ENCODE assay signal across 9 cellular contexts in genomic region chr12:113231275-113232231, GRCh38. TPM values are rescaled to one million over a fixed set of nuclear protein-coding genes. Genes with fewer than 3 reads are reported as not detected.
A peak's percentile ranks its signal among the peaks of the same experiment; 100 is the strongest.
DNase-seq lines count a peak whose midpoint lies in the region; ATAC-seq and TF ChIP-seq lines count a peak whose summit lies in the region.
"Had no signal": no experiment of that assay in that cellular context is flagged by ENCODE, and none has a peak within 500 bp of the region (broad histone marks: within the 10 kb centered on the region; RNA-seq: fewer than 3 reads in every experiment).

No MANE protein-coding gene starts in this region.

- no peak for TF ChIP-seq POLR2A in ovary (IDR thresholded peaks at IDR 0.05)

- TF ChIP-seq CTCF in HFFc6 (IDR thresholded peaks at IDR 0.05) (no peak), brain (conservative IDR thresholded peaks at IDR 0.05) (no peak), left lung (IDR thresholded peaks at IDR 0.05) (no peak), ovary (IDR thresholded peaks at IDR 0.05) (no peak)

- peaks cover 0 to 66% of the 10 kb centered on the region in 2 donors for H3K36me3 ChIP-seq in left lung
- no peaks in the 10 kb centered on the region for H3K36me3 ChIP-seq in ovary

- H3K4me1 ChIP-seq in left lung = peaks cover 0 to 84% of the 10 kb centered on the region in 2 donors
- peaks cover 8% of the 10 kb centered on the region for H3K4me1 ChIP-seq in ovary (ENCODE audit: insufficient read depth)

- H3K4me1 Mint-ChIP-seq in HFFc6 (ENCODE audit: low read depth) (peaks cover 21% of the 10 kb centered on the region), brain (peaks cover 59% of the 10 kb centered on the region), T-cell (peaks cover 54 to 71% (median 56%) of the 10 kb centered on the region in 3 donors)

- TF ChIP-seq EP300 in ovary (IDR thresholded peaks at IDR 0.05) = no peak

- H3K27me3 ChIP-seq in left lung (no peaks in the 10 kb centered on the region), ovary (no peaks in the 10 kb centered on the region)

- H3K36me3 Mint-ChIP-seq in HFFc6 (ENCODE audit: low read depth) = peaks cover 19% of the 10 kb centered on the region
- peaks cover 55% of the 10 kb centered on the region for H3K36me3 Mint-ChIP-seq in brain
- H3K36me3 Mint-ChIP-seq in T-cell = peaks cover 39% of the 10 kb centered on the region

- H3K27me3 Mint-ChIP-seq in HFFc6 (ENCODE audit: insufficient read depth) (peaks cover 3% of the 10 kb centered on the region), brain (no peaks in the 10 kb centered on the region), T-cell (no peaks in the 10 kb centered on the region)

- H3K4me3 ChIP-seq in left lung (no peak overlapping the region), ovary (no peak overlapping the region)

- no peak overlapping the region for H3K4me3 Mint-ChIP-seq in HFFc6
- no peak overlapping the region for H3K4me3 Mint-ChIP-seq in brain
- H3K4me3 Mint-ChIP-seq in T-cell = peak overlapping the region in 1 of 3 donors; percentile 87

- peak; percentile 28 for ATAC-seq in left lung
- no peak for ATAC-seq in T-cell (replicated peaks in 1 of 4)
- ATAC-seq in HG03460 (IDR thresholded peaks at IDR 0.05; ENCODE audit: unreplicated experiment) = no peak

- POLR2A ChIA-PET in T-cell (lab: Charles Lee) = interaction anchor here in 1 of 2 donors (0.5 kb wide), 1 partner anchor 104 kb away, joined by 7 read pairs; no protein-coding TSS in a partner anchor

- H3K27ac Mint-ChIP-seq in HFFc6 = peak overlapping the region; percentile 17; the same call in 1 of the 2 replicates
- H3K27ac Mint-ChIP-seq in brain = peak overlapping the region in 3 of 5 experiments; percentile 16 to 91 (median 90)
- peak overlapping the region in 1 of 2 donors; percentile 27 for H3K27ac Mint-ChIP-seq in T-cell

- CTCF ChIA-PET in T-cell (lab: Charles Lee) = interaction anchor here in 1 of 2 donors (1.1 to 2.0 kb wide), 2 partner anchors 7 to 34 kb away, joined by 4 to 5 read pairs; no protein-coding TSS in a partner anchor

- H3K9me3 Mint-ChIP-seq in HFFc6 (no peaks in the 10 kb centered on the region), brain (peaks cover 0 to 1% (median 0%) of the 10 kb centered on the region in 5 experiments), T-cell (no peaks in the 10 kb centered on the region)

- WGBS in ovary, 3 donors = 60 to 66% (median 65%) methylated on average over 13 of the region's 13 CpGs

- peak; percentile 94 for DNase-seq in A172 (ENCODE audit: low spot score)
- DNase-seq in HFFc6 = no peak
- peak in 1 of 2 donors; percentile 24 for DNase-seq in left lung
- no peak for DNase-seq in ovary
- DNase-seq in AG08395 (ENCODE audit: low spot score) = no peak
- no peak for DNase-seq in T-cell
- DNase-seq: occipital lobe had no signal

- intact Hi-C loops in left lung (cut with DNase I) (no loop called here), ovary (cut with DNase I) (no loop called here)

- no peaks in the 10 kb centered on the region for H3K9me3 ChIP-seq in left lung
- H3K9me3 ChIP-seq in ovary = no peaks in the 10 kb centered on the region

- no peak overlapping the region for H3K27ac ChIP-seq in left lung
- H3K27ac ChIP-seq in ovary = no peak overlapping the region

RNA-seq across cellular contexts. Expression of gene TPCN1, which starts 10.3 kb away (rescaled TPM):
- total RNA-seq in A172 (2014; rRNA removed; shearing (Covaris generic)) = 8.9 and 13.3 TPM in 2 replicates
- total RNA-seq in HFFc6 (2021; fragmentation: NEBNext Ultra II Directional; extraction: Animal tissue kit (Norgen Biotek cat#: 25700)) = 10 to 100 TPM; 19.0 to 33.3 (median 20.6) TPM
- polyA plus RNA-seq in brain (ENCODE audit: insufficient read depth, low read depth, low replicate concordance) = 16.1 TPM
- total RNA-seq in left lung = 10 to 100 TPM; 39.6 to 54.1 TPM
- total RNA-seq in ovary = 10 to 100 TPM; 29.8 to 65.6 (median 54.8) TPM
- polyA plus RNA-seq in ovary = 10 to 100 TPM; 28.0 to 40.3 TPM
- total RNA-seq in T-cell = 10 to 100 TPM; 58.8 to 81.6 (median 73.5) TPM

RNA-seq across cellular contexts. Expression of gene RITA1, which starts 46.0 kb away (rescaled TPM):
- total RNA-seq in A172 (2014; rRNA removed; shearing (Covaris generic)) = 51.2 and 52.2 TPM in 2 replicates
- total RNA-seq in HFFc6 (2021; fragmentation: NEBNext Ultra II Directional; extraction: Animal tissue kit (Norgen Biotek cat#: 25700)) = 10 to 100 TPM; 18.0 to 20.9 (median 18.7) TPM
- 29.7 TPM for polyA plus RNA-seq in brain (ENCODE audit: insufficient read depth, low read depth, low replicate concordance)
- 10 to 100 TPM; 16.7 to 17.3 TPM for total RNA-seq in left lung
- total RNA-seq in ovary = 10 to 100 TPM; 13.6 to 19.4 (median 15.4) TPM
- 10 to 100 TPM in 1 of 2 donors, 1 to 10 TPM in 1; 6.8 to 11.0 TPM for polyA plus RNA-seq in ovary
- total RNA-seq in T-cell = 10 to 100 TPM in 3 of 5 donors, 1 to 10 TPM in 2; 7.8 to 17.8 (median 13.8) TPM

RNA-seq across cellular contexts. Expression of gene DDX54, which starts 46.3 kb away (rescaled TPM):
- 56.4 and 69.1 TPM in 2 replicates for total RNA-seq in A172 (2014; rRNA removed; shearing (Covaris generic))
- 10 to 100 TPM; 60.1 to 71.0 (median 61.9) TPM for total RNA-seq in HFFc6 (2021; fragmentation: NEBNext Ultra II Directional; extraction: Animal tissue kit (Norgen Biotek cat#: 25700))
- 41.9 TPM for polyA plus RNA-seq in brain (ENCODE audit: insufficient read depth, low read depth, low replicate concordance)
- total RNA-seq in left lung = 10 to 100 TPM; 42.0 to 61.1 TPM
- total RNA-seq in ovary = 10 to 100 TPM; 54.0 to 77.5 (median 71.4) TPM
- polyA plus RNA-seq in ovary = 10 to 100 TPM; 10.8 to 42.4 TPM
- 10 to 100 TPM; 86.1 to 100.0 (median 88.0) TPM for total RNA-seq in T-cell
